Comparison of ENCODE assay signal across 8 cellular contexts in genomic region chr10:99432047-99432446, GRCh38. TPM values are rescaled to one million over a fixed set of nuclear protein-coding genes. Genes with fewer than 3 reads are reported as not detected.
DNase-seq lines count a peak whose midpoint lies in the region; ATAC-seq and TF ChIP-seq lines count a peak whose summit lies in the region.

No MANE protein-coding gene starts in this region.

- H3K4me1 ChIP-seq in skeletal muscle tissue (ENCODE audit: control insufficient read depth in 3 of 3, insufficient read depth in 3 of 3, low read length in 3 of 3): peaks cover 36 to 55% (median 50%) of the 10 kb centered on the region in 3 donors

- H3K27ac ChIP-seq in SK-N-MC (no peak overlapping the region), skeletal muscle tissue (ENCODE audit: low read depth, low read length) (peak overlapping the region; percentile 97)

- H3K9me3 ChIP-seq in SK-N-MC (ENCODE audit: low read depth, low read length): no peaks in the 10 kb centered on the region
- H3K9me3 ChIP-seq in skeletal muscle tissue (ENCODE audit: control insufficient read depth in 3 of 3, low read length in 3 of 3): no peaks in the 10 kb centered on the region

- H3K4me1 Mint-ChIP-seq in activated CD4-positive, alpha-beta T cell treated with anti-CD3 and anti-CD28 coated beads, Interleukin-2, amount 10 ng/mL, durations not matched to agents 24 days and 14 days: peaks cover 32% of the 10 kb centered on the region

- TF ChIP-seq CTCF in foreskin fibroblast (IDR thresholded peaks at IDR 0.05; ENCODE audit: low read depth, low read length): no peak

- no peaks in the 10 kb centered on the region for H3K9me3 Mint-ChIP-seq in activated CD4-positive, alpha-beta T cell treated with anti-CD3 and anti-CD28 coated beads, Interleukin-2, amount 10 ng/mL, durations not matched to agents 24 days and 14 days

- peak overlapping the region; percentile 83 for H3K4me3 Mint-ChIP-seq in activated CD4-positive, alpha-beta T cell treated with anti-CD3 and anti-CD28 coated beads, Interleukin-2, amount 10 ng/mL, durations not matched to agents 24 days and 14 days

- H3K27ac Mint-ChIP-seq in activated CD4-positive, alpha-beta T cell treated with anti-CD3 and anti-CD28 coated beads, Interleukin-2, amount 10 ng/mL, durations not matched to agents 24 days and 14 days: peak overlapping the region; percentile 76

- H3K9ac ChIP-seq in SK-N-MC (ENCODE audit: insufficient read length) (no peak overlapping the region), skeletal muscle tissue (ENCODE audit: low read depth in 1 of 3, low read length in 3 of 3) (peak overlapping the region; percentile 94 to 97 (median 94))

- no peak for ATAC-seq in HG03432 (IDR thresholded peaks at IDR 0.05; ENCODE audit: unreplicated experiment)

- peak overlapping the region; percentile 87; the same call in 1 of the 2 replicates for H3K4me3 ChIP-seq in SK-N-MC
- H3K4me3 ChIP-seq in foreskin fibroblast (ENCODE audit: low read depth in 1 of 2, low read length in 2 of 2): peak overlapping the region; percentile 100
- H3K4me3 ChIP-seq in skeletal muscle tissue (ENCODE audit: low read length in 3 of 3): peak overlapping the region; percentile 89 to 99 (median 93)

- H3K27me3 Mint-ChIP-seq in activated CD4-positive, alpha-beta T cell treated with anti-CD3 and anti-CD28 coated beads, Interleukin-2, amount 10 ng/mL, durations not matched to agents 24 days and 14 days: no peaks in the 10 kb centered on the region

- no peak for DNase-seq in activated CD4-positive, alpha-beta T cell treated with anti-CD3 and anti-CD28 coated beads, Interleukin-2, amount 10 ng/mL, durations not matched to agents 24 days and 14 days
- DNase-seq in activated CD4-positive, alpha-beta T cell treated with anti-CD3 and anti-CD28 coated beads for 4 hours: no peak
- DNase-seq in SK-N-MC (ENCODE audit: low read depth, low spot score) (no peak), foreskin fibroblast (no peak), NCI-H2081 (lab: John Stamatoyannopoulos, UW) (no peak)
- DNase-seq in activated CD4-positive, alpha-beta T cell treated with anti-CD3 and anti-CD28 coated beads, Interleukin-2, amount 50 U/mL, for 48 hours: no peak

- intact Hi-C loops in activated CD4-positive, alpha-beta T cell treated with anti-CD3 and anti-CD28 coated beads, Interleukin-2, amount 10 ng/mL, durations not matched to agents 24 days and 14 days (cut with micrococcal nuclease): no loop called here

- H3K27me3 ChIP-seq in skeletal muscle tissue (ENCODE audit: control insufficient read depth in 3 of 3, insufficient read depth in 3 of 3, low read length in 3 of 3): no peaks in the 10 kb centered on the region

- no peaks in the 10 kb centered on the region for H3K36me3 ChIP-seq in SK-N-MC (ENCODE audit: insufficient read depth, low read length)
- H3K36me3 ChIP-seq in skeletal muscle tissue (ENCODE audit: control insufficient read depth in 3 of 3, insufficient read depth in 3 of 3, low read length in 3 of 3): peaks cover 2 to 9% (median 3%) of the 10 kb centered on the region in 3 donors

- H3K36me3 Mint-ChIP-seq in activated CD4-positive, alpha-beta T cell treated with anti-CD3 and anti-CD28 coated beads, Interleukin-2, amount 10 ng/mL, durations not matched to agents 24 days and 14 days (ENCODE audit: low read depth): peaks cover 5% of the 10 kb centered on the region

RNA-seq across cellular contexts. Expression of gene GOT1, which starts 1.6 kb away (rescaled TPM):
- total RNA-seq in activated CD4-positive, alpha-beta T cell treated with anti-CD3 and anti-CD28 coated beads, Interleukin-2, amount 10 ng/mL, durations not matched to agents 24 days and 14 days: 37.2 and 38.0 TPM in 2 replicates
- 27.1 TPM for total RNA-seq in skeletal muscle tissue
